Comparison of ENCODE assay signal across 8 cellular contexts in the genomic region with DNA sequence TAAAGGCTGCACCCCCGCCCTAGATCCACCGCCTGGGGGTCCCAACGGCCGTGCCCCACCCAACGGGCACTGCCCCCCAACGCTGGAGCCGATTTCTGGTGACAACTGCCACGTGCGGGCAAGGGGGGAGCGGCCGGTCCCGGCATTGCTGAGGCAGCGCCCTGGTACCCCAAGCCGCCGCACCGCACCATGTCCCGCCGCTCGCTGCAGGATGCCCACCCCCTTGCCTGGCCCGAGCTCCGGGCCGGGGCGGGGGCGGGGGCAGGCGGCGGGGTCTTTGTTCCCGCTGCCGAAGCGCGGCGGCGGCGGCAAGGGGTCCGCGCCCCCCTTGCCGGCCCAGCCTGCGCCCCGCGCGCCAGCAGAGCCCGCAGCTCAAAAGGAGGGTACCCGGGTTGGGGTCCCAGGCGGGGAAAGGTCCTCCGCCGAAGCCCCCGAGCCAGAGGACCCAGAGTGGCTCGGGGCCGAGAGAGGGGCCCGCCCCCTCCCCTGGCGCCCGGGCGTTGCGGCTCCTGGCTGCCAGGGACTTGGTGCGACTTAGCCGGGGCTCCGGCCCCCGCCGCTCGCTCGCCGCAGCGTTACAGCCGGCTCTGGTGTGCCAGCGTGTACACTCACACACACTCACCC. TPM values are rescaled to one million over a fixed set of nuclear protein-coding genes. Genes with fewer than 3 reads are reported as not detected.
DNase-seq lines count a peak whose midpoint lies in the region; ATAC-seq, FAIRE-seq and TF ChIP-seq lines count a peak whose summit lies in the region.

No MANE protein-coding gene starts in this region.

- H3K36me3 ChIP-seq in kidney (ENCODE audit: control insufficient read depth in 1 of 2, insufficient read depth in 2 of 2, low read length in 2 of 2) (no peaks in the 10 kb centered on the region), tibial artery (no peaks in the 10 kb centered on the region)

- no peaks in the 10 kb centered on the region for H3K9me3 ChIP-seq in kidney (ENCODE audit: control insufficient read depth in 1 of 2, low read length in 2 of 2)
- H3K9me3 ChIP-seq in tibial artery = no peaks in the 10 kb centered on the region

- ATAC-seq in HG03039 (IDR thresholded peaks at IDR 0.05; ENCODE audit: unreplicated experiment) = peak; percentile 15
- no peak for ATAC-seq in activated naive CD8-positive, alpha-beta T cell treated with anti-CD3 and anti-CD28 coated beads, Interleukin-2, amount 50 U/mL, for 24 hours

- H3K27ac ChIP-seq in kidney (ENCODE audit: low read depth in 2 of 2, low read length in 2 of 2) = no peak overlapping the region
- peak overlapping the region; percentile 33 to 36 for H3K27ac ChIP-seq in tibial artery

- peak overlapping the region; percentile 26 to 64 for H3K4me3 ChIP-seq in kidney (ENCODE audit: low read length in 2 of 2)
- peak overlapping the region; percentile 56 to 87 for H3K4me3 ChIP-seq in tibial artery

- no peak for FAIRE-seq in kidney (lab: Jason Lieb, UNC)

- H3K27me3 Mint-ChIP-seq in activated naive CD8-positive, alpha-beta T cell treated with anti-CD3 and anti-CD28 coated beads, Interleukin-2, amount 50 U/mL, for 24 hours = no peaks in the 10 kb centered on the region

- intact Hi-C loops in kidney (cut with DNase I) = no loop called here
- intact Hi-C loops in tibial artery (cut with DNase I; ENCODE audit: low total_unique reads) = no loop called here

- peaks cover 74% of the 10 kb centered on the region for H3K4me1 Mint-ChIP-seq in activated naive CD8-positive, alpha-beta T cell treated with anti-CD3 and anti-CD28 coated beads, Interleukin-2, amount 50 U/mL, for 24 hours

- no peak overlapping the region for H3K9ac ChIP-seq in kidney (ENCODE audit: low read length in 2 of 2)

- H3K36me3 Mint-ChIP-seq in activated naive CD8-positive, alpha-beta T cell treated with anti-CD3 and anti-CD28 coated beads, Interleukin-2, amount 50 U/mL, for 24 hours (ENCODE audit: low read depth) = peaks cover 45% of the 10 kb centered on the region

- H3K9me3 Mint-ChIP-seq in activated naive CD8-positive, alpha-beta T cell treated with anti-CD3 and anti-CD28 coated beads, Interleukin-2, amount 50 U/mL, for 24 hours = no peaks in the 10 kb centered on the region

- H3K27ac Mint-ChIP-seq in activated naive CD8-positive, alpha-beta T cell treated with anti-CD3 and anti-CD28 coated beads, Interleukin-2, amount 50 U/mL, for 24 hours = peak overlapping the region; percentile 93

- H3K27me3 ChIP-seq in tibial artery = peaks cover 0 to 51% of the 10 kb centered on the region in 2 donors

- peak overlapping the region; percentile 94 for H3K4me3 Mint-ChIP-seq in activated naive CD8-positive, alpha-beta T cell treated with anti-CD3 and anti-CD28 coated beads, Interleukin-2, amount 50 U/mL, for 24 hours

- H3K4me1 ChIP-seq in kidney (ENCODE audit: control insufficient read depth in 1 of 2, insufficient read depth in 1 of 2, low read depth in 1 of 2, low read length in 2 of 2) (peaks cover 0 to 6% of the 10 kb centered on the region in 2 donors), tibial artery (peaks cover 0 to 19% (median 18%) of the 10 kb centered on the region in 4 donors)

- TF ChIP-seq CTCF in kidney (IDR thresholded peaks at IDR 0.05; ENCODE audit: borderline replicate concordance, extremely low read depth, insufficient read depth) (no peak), tibial artery (IDR thresholded peaks at IDR 0.05) (no peak)

- DNase-seq in D341Med (ENCODE audit: low spot score) (peak; percentile 55), kidney (peak; percentile 83), tibial artery (no peak), DMS 273 (lab: John Stamatoyannopoulos, UW; ENCODE audit: unreplicated experiment) (no peak), mesenteric fat pad (ENCODE audit: low spot score) (no peak)
- no peak for DNase-seq in activated naive CD8-positive, alpha-beta T cell treated with anti-CD3 and anti-CD28 coated beads, Interleukin-2, amount 50 U/mL, for 24 hours
- no peak for DNase-seq in activated CD4-positive, CD25-positive, alpha-beta regulatory T cell treated with anti-CD3 and anti-CD28 coated beads, Interleukin-2, amount 50 U/mL, for 72 hours

RNA-seq across cellular contexts. Expression of gene SEMA7A, which starts 0.7 kb away (rescaled TPM):
- 3.6 TPM for total RNA-seq in kidney
- 2.8 TPM for polyA plus RNA-seq in kidney (ENCODE audit: insufficient read depth, low read depth, low replicate concordance)
- total RNA-seq in mesenteric fat pad = 2.1 TPM

RNA-seq across cellular contexts. Expression of gene UBL7, which starts 27.9 kb away (rescaled TPM):
- 32.9 TPM for total RNA-seq in kidney
- polyA plus RNA-seq in kidney (ENCODE audit: insufficient read depth, low read depth, low replicate concordance) = 75.8 TPM
- 32.4 TPM for total RNA-seq in mesenteric fat pad

Comparison
In these comparisons a context has a peak if more than half of its experiments do, and no peak if none do; other contexts are left out.
1. DNase-seq: peak in D341Med (single experiment) and kidney (single experiment); none in activated naive CD8-positive, alpha-beta T cell treated with anti-CD3 and anti-CD28 coated beads, Interleukin-2, amount 50 U/mL, for 24 hours (single experiment), tibial artery (0 of 2), DMS 273 (single experiment), activated CD4-positive, CD25-positive, alpha-beta regulatory T cell treated with anti-CD3 and anti-CD28 coated beads, Interleukin-2, amount 50 U/mL, for 72 hours (single experiment) and mesenteric fat pad (single experiment).
2. H3K27ac ChIP-seq: peak in tibial artery (2 of 2); none in kidney (0 of 2).